2 cellular contexts compared by ENCODE assay signal in the genomic region with DNA sequence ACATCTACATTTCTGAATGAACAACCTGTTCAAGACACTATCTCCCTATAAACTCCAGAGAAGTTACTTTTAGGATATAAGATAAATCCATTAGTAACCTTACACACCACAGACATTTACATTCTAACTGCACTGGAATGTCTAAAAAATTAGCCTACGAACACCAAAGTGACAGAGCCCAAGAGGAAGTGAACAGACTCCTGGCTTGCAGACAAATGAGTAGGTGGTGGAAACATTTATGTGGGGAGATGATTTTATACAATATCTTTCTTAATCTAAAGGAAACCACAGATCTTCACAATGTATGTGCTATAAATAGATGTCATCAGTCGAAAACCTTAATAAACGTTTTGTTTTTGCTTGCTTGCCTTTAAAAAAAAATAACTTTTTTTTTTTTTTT.
TF ChIP-seq lines count a peak whose summit lies in the region.

No MANE protein-coding gene starts in this region.

TF ChIP-seq in HepG2, 621 proteins besides CTCF, POLR2A, EP300 and RAD21:
- no peak for TF ChIP-seq DR1 (CRISPR knock-in tag; IDR thresholded peaks at IDR 0.05)
- no peak for TF ChIP-seq JARID2 (CRISPR knock-in tag; IDR thresholded peaks at IDR 0.05; ENCODE audit: insufficient replicate concordance)
- TF ChIP-seq ZNF569 (CRISPR knock-in tag; IDR thresholded peaks at IDR 0.05; ENCODE audit: borderline replicate concordance) = no peak
- no peak for TF ChIP-seq THAP11 (CRISPR knock-in tag; IDR thresholded peaks at IDR 0.05)

TF ChIP-seq in SK-N-SH, 30 proteins besides CTCF, POLR2A, EP300 and RAD21:
- TF ChIP-seq, protein P1, sequence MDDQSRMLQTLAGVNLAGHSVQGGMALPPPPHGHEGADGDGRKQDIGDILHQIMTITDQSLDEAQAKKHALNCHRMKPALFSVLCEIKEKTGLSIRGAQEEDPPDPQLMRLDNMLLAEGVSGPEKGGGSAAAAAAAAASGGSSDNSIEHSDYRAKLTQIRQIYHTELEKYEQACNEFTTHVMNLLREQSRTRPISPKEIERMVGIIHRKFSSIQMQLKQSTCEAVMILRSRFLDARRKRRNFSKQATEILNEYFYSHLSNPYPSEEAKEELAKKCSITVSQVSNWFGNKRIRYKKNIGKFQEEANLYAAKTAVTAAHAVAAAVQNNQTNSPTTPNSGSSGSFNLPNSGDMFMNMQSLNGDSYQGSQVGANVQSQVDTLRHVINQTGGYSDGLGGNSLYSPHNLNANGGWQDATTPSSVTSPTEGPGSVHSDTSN (IDR thresholded peaks at IDR 0.05) = peak; percentile 82
- TF ChIP-seq TCF12 (IDR thresholded peaks at IDR 0.05) (peak; percentile 44; the same call in 1 of the 2 replicates), TAF1 (IDR thresholded peaks at IDR 0.05; ENCODE audit: borderline replicate concordance, low read depth, low read length) (no peak), FOSL2 (IDR thresholded peaks at IDR 0.05; ENCODE audit: borderline replicate concordance, low read depth) (peak; percentile 43; the same call in 1 of the 2 replicates), GATA2 (CRISPR knock-in tag; IDR thresholded peaks at IDR 0.05) (no peak), POLR2AphosphoS5 (IDR thresholded peaks at IDR 0.05; ENCODE audit: low read depth, low read length) (peak; percentile 13; the same call in 1 of the 2 replicates), NFIC (IDR thresholded peaks at IDR 0.05; ENCODE audit: borderline replicate concordance) (peak; percentile 72; the same call in 1 of the 2 replicates), MEF2A (IDR thresholded peaks at IDR 0.05; ENCODE audit: borderline replicate concordance, low read depth) (peak; percentile 65), JUND (IDR thresholded peaks at IDR 0.05) (peak; percentile 59; the same call in 1 of the 2 replicates)
- TF ChIP-seq, protein P2, sequence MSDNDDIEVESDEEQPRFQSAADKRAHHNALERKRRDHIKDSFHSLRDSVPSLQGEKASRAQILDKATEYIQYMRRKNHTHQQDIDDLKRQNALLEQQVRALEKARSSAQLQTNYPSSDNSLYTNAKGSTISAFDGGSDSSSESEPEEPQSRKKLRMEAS (IDR thresholded peaks at IDR 0.05; ENCODE audit: low read depth) = no peak
TF ChIP-seq in SK-N-SH: peak in this region for 7.
